In genomic region chr21:41636636-41637625, GRCh38 we compare ENCODE assay signal across 23 cellular contexts.
DNase-seq lines count a peak whose midpoint lies in the region; ATAC-seq lines count a peak whose summit lies in the region.
"Had no signal": no experiment of that assay in that cellular context is flagged by ENCODE, and none has a peak within 500 bp of the region (broad histone marks: within the 10 kb centered on the region; RNA-seq: fewer than 3 reads in every experiment).

No MANE protein-coding gene starts in this region.

- CTCF ChIA-PET in activated CD8-positive, alpha-beta memory T cell treated with anti-CD3 and anti-CD28 coated beads, Interleukin-2, amount 10 ng/mL, durations not matched to agents 7 days and 5 days (lab: Charles Lee): no interaction called here

- H3K4me3 Mint-ChIP-seq in activated CD8-positive, alpha-beta memory T cell treated with anti-CD3 and anti-CD28 coated beads, Interleukin-2, amount 10 ng/mL, durations not matched to agents 7 days and 5 days: no peak overlapping the region
- H3K4me3 Mint-ChIP-seq: activated naive CD8-positive, alpha-beta T cell treated with anti-CD3 and anti-CD28 coated beads for 36 hours; CD4-positive, CD25-positive, alpha-beta regulatory T cell; central memory CD8-positive, alpha-beta T cell; neural crest cell; stimulated activated naive CD8-positive, alpha-beta T cell treated with anti-CD3 and anti-CD28 coated beads, Interleukin-15, amount 100 ng/mL, for 72 hours; WTC11 had no signal

- no peak for ATAC-seq in HG03354 (IDR thresholded peaks at IDR 0.05; ENCODE audit: poor library complexity, severe bottlenecking, unreplicated experiment)
- no peak for ATAC-seq in activated CD8-positive, alpha-beta memory T cell treated with anti-CD3 and anti-CD28 coated beads, Interleukin-2, amount 10 ng/mL, durations not matched to agents 7 days and 5 days
- ATAC-seq: mucosa of descending colon; stimulated activated naive CD8-positive, alpha-beta T cell treated with anti-CD3 and anti-CD28 coated beads, Interleukin-15, amount 100 ng/mL, for 72 hours; WTC11 had no signal

- H3K4me1 Mint-ChIP-seq in activated CD8-positive, alpha-beta memory T cell treated with anti-CD3 and anti-CD28 coated beads, Interleukin-2, amount 10 ng/mL, durations not matched to agents 7 days and 5 days: no peaks in the 10 kb centered on the region
- H3K4me1 Mint-ChIP-seq: CD4-positive, CD25-positive, alpha-beta regulatory T cell; central memory CD8-positive, alpha-beta T cell had no signal

- DNase-seq in DMS153 (lab: John Stamatoyannopoulos, UW) (peak; percentile 17), NCI-H1092 (lab: John Stamatoyannopoulos, UW) (peak; percentile 24), NCI-H69 (lab: John Stamatoyannopoulos, UW) (peak; percentile 18), mesenteric fat pad (ENCODE audit: low spot score) (peak; percentile 51), KBM-7 (no peak)
- DNase-seq in activated CD8-positive, alpha-beta memory T cell treated with anti-CD3 and anti-CD28 coated beads, Interleukin-2, amount 10 ng/mL, durations not matched to agents 7 days and 5 days: no peak
- DNase-seq: activated CD4-positive, alpha-beta T cell treated with anti-CD3 and anti-CD28 coated beads, Interleukin-2, amount 50 U/mL, for 1 hour; activated CD8-positive, alpha-beta memory T cell treated with anti-CD3 and anti-CD28 coated beads, Interleukin-2, amount 50 U/mL, for 4 hours; activated naive CD8-positive, alpha-beta T cell treated with anti-CD3 and anti-CD28 coated beads for 36 hours; CD4-positive, CD25-positive, alpha-beta regulatory T cell; DMS53; dorsolateral prefrontal cortex; GOT3; Kasumi-1; mucosa of descending colon; NCI-H526 treated with DMSO at 0.1 percent for 48 hours; Right ventricle myocardium superior; stimulated activated naive CD8-positive, alpha-beta T cell treated with anti-CD3 and anti-CD28 coated beads, Interleukin-15, amount 100 ng/mL, for 72 hours; T1000 had no signal

- H3K27ac Mint-ChIP-seq in activated CD8-positive, alpha-beta memory T cell treated with anti-CD3 and anti-CD28 coated beads, Interleukin-2, amount 10 ng/mL, durations not matched to agents 7 days and 5 days: no peak overlapping the region
- H3K27ac Mint-ChIP-seq: activated naive CD8-positive, alpha-beta T cell treated with anti-CD3 and anti-CD28 coated beads for 36 hours; CD4-positive, CD25-positive, alpha-beta regulatory T cell; stimulated activated naive CD8-positive, alpha-beta T cell treated with anti-CD3 and anti-CD28 coated beads, Interleukin-15, amount 100 ng/mL, for 72 hours; WTC11 had no signal

- no peaks in the 10 kb centered on the region for H3K9me3 Mint-ChIP-seq in activated CD8-positive, alpha-beta memory T cell treated with anti-CD3 and anti-CD28 coated beads, Interleukin-2, amount 10 ng/mL, durations not matched to agents 7 days and 5 days (ENCODE audit: low read depth)
- H3K9me3 Mint-ChIP-seq: activated naive CD8-positive, alpha-beta T cell treated with anti-CD3 and anti-CD28 coated beads for 36 hours had no signal

- H3K27me3 Mint-ChIP-seq in activated CD8-positive, alpha-beta memory T cell treated with anti-CD3 and anti-CD28 coated beads, Interleukin-2, amount 10 ng/mL, durations not matched to agents 7 days and 5 days: peaks cover 17% of the 10 kb centered on the region

- in situ Hi-C loops in KBM-7 (cut with MboI; ENCODE audit: low pct_unique_long_range_greater_than_20kb, low sequenced_read_pairs): no loop called here

- H3K36me3 Mint-ChIP-seq in activated CD8-positive, alpha-beta memory T cell treated with anti-CD3 and anti-CD28 coated beads, Interleukin-2, amount 10 ng/mL, durations not matched to agents 7 days and 5 days: no peaks in the 10 kb centered on the region
- H3K36me3 Mint-ChIP-seq: activated naive CD8-positive, alpha-beta T cell treated with anti-CD3 and anti-CD28 coated beads for 36 hours; CD4-positive, CD25-positive, alpha-beta regulatory T cell; WTC11 had no signal

Comparison
In these comparisons a context has a peak if more than half of its experiments do, and no peak if none do; other contexts are left out.
1. DNase-seq: peak in DMS153 (single experiment), NCI-H1092 (single experiment), NCI-H69 (single experiment) and mesenteric fat pad (single experiment); none in KBM-7 (single experiment) and activated CD8-positive, alpha-beta memory T cell treated with anti-CD3 and anti-CD28 coated beads, Interleukin-2, amount 10 ng/mL, durations not matched to agents 7 days and 5 days (single experiment).